ENCODE assay signal across 11 cellular contexts in genomic region chr2:110206056-110206455, GRCh38. TPM values are rescaled to one million over a fixed set of nuclear protein-coding genes. Genes with fewer than 3 reads are reported as not detected.
DNase-seq lines count a peak whose midpoint lies in the region; ATAC-seq, FAIRE-seq and TF ChIP-seq lines count a peak whose summit lies in the region.
"Had no signal": no experiment of that assay in that cellular context is flagged by ENCODE, and none has a peak within 500 bp of the region (broad histone marks: within the 10 kb centered on the region; RNA-seq: fewer than 3 reads in every experiment).

No MANE protein-coding gene starts in this region.

- H3K27ac Mint-ChIP-seq in CD4-positive, alpha-beta memory T cell: peak overlapping the region; percentile 19 to 99 (median 95)
- no peak overlapping the region for H3K27ac Mint-ChIP-seq in chondrocyte (ENCODE audit: unreplicated experiment)

- no peak for TF ChIP-seq POLR2A in GM12878 (IDR thresholded peaks at IDR 0.05; ENCODE audit: low read depth, low read length)
- TF ChIP-seq POLR2A in stomach (IDR thresholded peaks at IDR 0.05): no peak

- BruUV-seq in GM12878 (replicated peaks; lab: Mats Ljungman, UMichigan): no TSS peak

- H4K20me1 ChIP-seq in GM12878 (ENCODE audit: control insufficient read depth, insufficient read depth): no peaks in the 10 kb centered on the region

- intact Hi-C loops in CD4-positive, alpha-beta memory T cell (cut with micrococcal nuclease): no loop called here
- intact Hi-C loops in GM12878 (cut with micrococcal nuclease; ENCODE audit: unreplicated experiment) (no loop called here), stomach (cut with DNase I; ENCODE audit: low total_unique reads) (no loop called here)

- H3K9me3 Mint-ChIP-seq in CD4-positive, alpha-beta memory T cell: no peaks in the 10 kb centered on the region
- no peaks in the 10 kb centered on the region for H3K9me3 Mint-ChIP-seq in chondrocyte (ENCODE audit: low read depth)

- CTCF ChIA-PET in CD4-positive, alpha-beta memory T cell (lab: Charles Lee; ENCODE audit: partially characterized antibody): no interaction called here
- CTCF ChIA-PET in GM12878 (lab: Yijun Ruan, JAX): interaction anchor here (1.1 kb wide), 1 partner anchor 584 kb away, joined by 3 read pairs; no protein-coding TSS in a partner anchor

- no peak for FAIRE-seq in GM12878 (lab: Jason Lieb, UNC)

- no peak overlapping the region for H3K4me3 ChIP-seq in CD4-positive, alpha-beta memory T cell (ENCODE audit: low read length in 2 of 2)
- H3K4me3 ChIP-seq in GM12878 (no peak overlapping the region), stomach (no peak overlapping the region)
- H3K4me3 ChIP-seq: Peyer's patch had no signal

- H3K4me1 Mint-ChIP-seq in CD4-positive, alpha-beta memory T cell: peaks cover 19 to 42% (median 29%) of the 10 kb centered on the region in 4 donors
- peaks cover 20% of the 10 kb centered on the region for H3K4me1 Mint-ChIP-seq in chondrocyte (ENCODE audit: low read depth)

- no peak for DNase-seq in CD4-positive, alpha-beta memory T cell
- DNase-seq in NAMALWA (ENCODE audit: low spot score) (peak; percentile 3), GM12878 (ENCODE audit: low read depth, low spot score) (no peak), iris pigment epithelial cell (ENCODE audit: low read depth) (peak; percentile 63), stomach (no peak), chondrocyte (ENCODE audit: low spot score) (no peak)
- DNase-seq: activated CD4-positive, alpha-beta T cell treated with anti-CD3 and anti-CD28 coated beads, Interleukin-2, amount 50 U/mL, for 4 hours; nucleus accumbens; Peyer's patch had no signal

- H3K9ac ChIP-seq in GM12878 (ENCODE audit: control insufficient read depth, insufficient read depth, low read length): no peak overlapping the region

- TF ChIP-seq CTCF in GM12878 (IDR thresholded peaks at IDR 0.05 in 2 of 3, conservative IDR thresholded peaks at IDR 0.05 in 1 of 3; ENCODE audit: control insufficient read depth in 2 of 3, extremely low read depth in 1 of 3, insufficient read depth in 1 of 3, low read depth in 3 of 3, low read length in 3 of 3) (no peak), stomach (IDR thresholded peaks at IDR 0.05) (no peak), chondrocyte (IDR thresholded peaks at IDR 0.05) (no peak)

- no peak for TF ChIP-seq RAD21 in GM12878 (IDR thresholded peaks at IDR 0.05; ENCODE audit: insufficient read depth, low read depth, low read length)

- peaks cover 0 to 3% of the 10 kb centered on the region in 2 donors for H3K27me3 Mint-ChIP-seq in CD4-positive, alpha-beta memory T cell
- H3K27me3 Mint-ChIP-seq in chondrocyte (ENCODE audit: low read depth): peaks cover 4% of the 10 kb centered on the region

- RAD21 ChIA-PET in GM12878 (lab: Charles Lee; ENCODE audit: unreplicated experiment): no interaction called here

- H3K4me1 ChIP-seq in CD4-positive, alpha-beta memory T cell (ENCODE audit: insufficient read depth, low read length): peaks cover 17% of the 10 kb centered on the region
- H3K4me1 ChIP-seq in GM12878 (ENCODE audit: control insufficient read depth, insufficient read depth, low read length): no peaks in the 10 kb centered on the region
- peaks cover 8 to 30% (median 18%) of the 10 kb centered on the region in 4 donors for H3K4me1 ChIP-seq in stomach

- peaks cover 6% of the 10 kb centered on the region for H3K36me3 ChIP-seq in CD4-positive, alpha-beta memory T cell (ENCODE audit: insufficient read depth, low read length)
- H3K36me3 ChIP-seq in GM12878 (ENCODE audit: control insufficient read depth in 2 of 2, insufficient read depth in 2 of 2, low read length in 1 of 2) (0 out of 4 replicates have a peak, but pooled peaks cover 0 to 3% of the 10 kb centered on the region in 2 experiments), stomach (peaks cover 0 to 22% (median 18%) of the 10 kb centered on the region in 4 donors)

- no peak for TF ChIP-seq EP300 in GM12878 (IDR thresholded peaks at IDR 0.05; ENCODE audit: borderline replicate concordance in 1 of 2, control insufficient read depth in 1 of 2, low read depth in 2 of 2, low read length in 2 of 2)
- no peak for TF ChIP-seq EP300 in stomach (IDR thresholded peaks at IDR 0.05)

- peaks cover 13 to 19% of the 10 kb centered on the region in 2 donors for H3K36me3 Mint-ChIP-seq in CD4-positive, alpha-beta memory T cell
- H3K36me3 Mint-ChIP-seq in chondrocyte (ENCODE audit: low read depth): no peaks in the 10 kb centered on the region

- ATAC-seq in GM12878 (no peak), GM21737 (IDR thresholded peaks at IDR 0.05; ENCODE audit: unreplicated experiment) (no peak), HG03439 (IDR thresholded peaks at IDR 0.05; ENCODE audit: unreplicated experiment) (no peak)

- POLR2A ChIA-PET in CD4-positive, alpha-beta memory T cell (lab: Charles Lee; ENCODE audit: partially characterized antibody): no interaction called here
- POLR2A ChIA-PET in GM12878 (lab: Charles Lee): no interaction called here

- 32% methylated on average over 3 of the region's 3 CpGs for WGBS in GM12878 (ENCODE audit: insufficient coverage, insufficient replicate concordance, low lambda C conversion rate, missing lambda C conversion rate)
- WGBS in stomach, 5 donors: 29 to 53% (median 38%) methylated on average over 3 of the region's 3 CpGs

- SMC1A ChIA-PET in GM12878 (lab: Charles Lee; ENCODE audit: uncharacterized antibody, unreplicated experiment): interaction anchor here (0.8 kb wide), 1 partner anchor 49 kb away, joined by 3 read pairs; no protein-coding TSS in a partner anchor

- no peak overlapping the region for H3K27ac ChIP-seq in CD4-positive, alpha-beta memory T cell (ENCODE audit: low read depth, low read length)
- H3K27ac ChIP-seq in GM12878 (ENCODE audit: control insufficient read depth, insufficient read depth): no peak overlapping the region
- H3K27ac ChIP-seq in stomach: no peak overlapping the region
- H3K27ac ChIP-seq: Peyer's patch had no signal

- H3K79me2 ChIP-seq in GM12878 (ENCODE audit: control insufficient read depth, insufficient read depth, low read length): no peaks in the 10 kb centered on the region; the same call in 1 of the 2 replicates

- in situ Hi-C loops in GM12878 (cut with MboI): no loop called here

- H3K9me3 ChIP-seq in CD4-positive, alpha-beta memory T cell (ENCODE audit: control insufficient read depth in 1 of 2, low read length in 2 of 2): no peaks in the 10 kb centered on the region
- H3K9me3 ChIP-seq in GM12878 (replicated peaks; ENCODE audit: control insufficient read depth, insufficient read depth, low read length): no peaks in the 10 kb centered on the region
- H3K9me3 ChIP-seq in stomach: no peaks in the 10 kb centered on the region
- H3K9me3 ChIP-seq: Peyer's patch had no signal

- peak overlapping the region; percentile 25 to 91 (median 81) for H3K4me3 Mint-ChIP-seq in CD4-positive, alpha-beta memory T cell
- H3K4me3 Mint-ChIP-seq in chondrocyte (ENCODE audit: unreplicated experiment): no peak overlapping the region

- H3K4me2 ChIP-seq in GM12878 (ENCODE audit: control insufficient read depth, insufficient read depth): no peak overlapping the region

- H2AFZ ChIP-seq in GM12878 (ENCODE audit: control insufficient read depth, low read depth, low read length): peak overlapping the region; percentile 93

- H3K27me3 ChIP-seq in CD4-positive, alpha-beta memory T cell (ENCODE audit: insufficient read depth, low read length): no peaks in the 10 kb centered on the region
- H3K27me3 ChIP-seq in GM12878 (replicated peaks in 1 of 2; ENCODE audit: control insufficient read depth in 2 of 2, insufficient read depth in 2 of 2, low read length in 1 of 2) (no peaks in the 10 kb centered on the region), stomach (no peaks in the 10 kb centered on the region)
- H3K27me3 ChIP-seq: Peyer's patch had no signal

RNA-seq across cellular contexts. Expression of gene NPHP1, which starts 1.2 kb away (rescaled TPM):
- under 1 TPM; 0.23 to 0.64 TPM for total RNA-seq in CD4-positive, alpha-beta memory T cell
- 1 to 10 TPM; 1.2 to 1.3 TPM for polyA plus RNA-seq in CD4-positive, alpha-beta memory T cell
- total RNA-seq in GM12878 (2013; cell fraction: nucleolus; rRNA removed): 3.7 and 4.4 TPM in 2 replicates
- total RNA-seq in GM12878 (2014; rRNA removed) (0.11 and 0.96 TPM in 2 replicates), GM12878 (2014; rRNA removed; fragmentation: Illumina TruSeq; extraction: Trizol) (0.85 and 1.2 TPM in 2 replicates), GM12878 (2021) (0.23 and 0.98 TPM in 2 replicates), stomach (1 to 10 TPM in 2 of 5 donors, under 1 TPM in 2, not detected in 1; 0.58 to 5.5 (median 2.5) TPM), chondrocyte (2.6 to 4.8 TPM (median 3.3 TPM) in 3 replicates)
- 0.28 TPM for polyA plus RNA-seq in GM12878 (2011; ENCODE audit: low read depth)
- polyA plus RNA-seq in GM12878 (2011; rRNA removed) (1.4 and 1.6 TPM in 2 replicates), GM12878 (2014; fragmentation: Illumina TruSeq; extraction: Trizol) (0.41 and 0.43 TPM in 2 replicates), GM12878 (2014; fragmentation: Nextera tagmentation; extraction: Ambion mirVana) (1 to 10 TPM; 2.7 to 3.3 TPM), GM12878 (2014; rRNA removed) (0.49 and 0.55 TPM in 2 replicates), GM12878 (2016; fragmentation: Nextera tagmentation; extraction: Ambion mirVana) (1 to 10 TPM; 2.0 to 3.5 TPM), stomach (1 to 10 TPM; 1.5 to 4.5 (median 3.9) TPM)
- polyA plus RNA-seq in GM12878 (2011; cell fraction: cytosol; rRNA removed): 0.30 and 0.33 TPM in 2 replicates
- 0.98 and 2.1 TPM in 2 replicates for polyA plus RNA-seq in GM12878 (2011; cell fraction: nucleus; rRNA removed)
- 0.66 and 1.3 TPM in 2 replicates for polyA plus RNA-seq in GM12878 (2012)
- 0.62 and 1.1 TPM in 2 replicates for polyA minus RNA-seq in GM12878 (2011; rRNA and poly(A)+ RNA removed)
- 0.94 TPM in 1 of 2 replicates, not detected in the other for polyA minus RNA-seq in GM12878 (2011; cell fraction: cytosol; rRNA and poly(A)+ RNA removed)
- polyA minus RNA-seq in GM12878 (2011; cell fraction: nucleus; rRNA and poly(A)+ RNA removed): 0.48 and 0.60 TPM in 2 replicates

RNA-seq across cellular contexts. Expression of gene MTLN, which starts 6.3 kb away (rescaled TPM):
- 10 to 100 TPM; 29.2 to 34.6 TPM for total RNA-seq in CD4-positive, alpha-beta memory T cell
- polyA plus RNA-seq in CD4-positive, alpha-beta memory T cell: 100 to 1,000 TPM in 1 of 2 donors, 10 to 100 TPM in 1; 71.4 to 131 TPM
- 4.8 and 5.4 TPM in 2 replicates for total RNA-seq in GM12878 (2013; cell fraction: nucleolus; rRNA removed)
- total RNA-seq in GM12878 (2014; rRNA removed): 79.0 and 105 TPM in 2 replicates
- 24.7 and 26.7 TPM in 2 replicates for total RNA-seq in GM12878 (2014; rRNA removed; fragmentation: Illumina TruSeq; extraction: Trizol)
- total RNA-seq in GM12878 (2021): 54.1 and 54.9 TPM in 2 replicates
- 15.2 TPM for polyA plus RNA-seq in GM12878 (2011; ENCODE audit: low read depth)
- polyA plus RNA-seq in GM12878 (2011; rRNA removed): 6.6 and 20.9 TPM in 2 replicates
- polyA plus RNA-seq in GM12878 (2011; cell fraction: cytosol; rRNA removed): 27.8 and 33.7 TPM in 2 replicates
- polyA plus RNA-seq in GM12878 (2011; cell fraction: nucleus; rRNA removed): 30.9 and 38.8 TPM in 2 replicates
- 45.7 and 48.6 TPM in 2 replicates for polyA plus RNA-seq in GM12878 (2012)
- polyA plus RNA-seq in GM12878 (2014; fragmentation: Illumina TruSeq; extraction: Trizol): 6.6 TPM in 1 of 2 replicates, not detected in the other
- polyA plus RNA-seq in GM12878 (2014; fragmentation: Nextera tagmentation; extraction: Ambion mirVana): 10 to 100 TPM; 36.9 to 66.7 TPM
- polyA plus RNA-seq in GM12878 (2014; rRNA removed): 140 and 147 TPM in 2 replicates
- polyA plus RNA-seq in GM12878 (2016; fragmentation: Nextera tagmentation; extraction: Ambion mirVana): 100 to 1,000 TPM; 108 to 122 TPM
- 4.8 and 9.9 TPM in 2 replicates for polyA minus RNA-seq in GM12878 (2011; rRNA and poly(A)+ RNA removed)
- polyA minus RNA-seq in GM12878 (2011; cell fraction: cytosol; rRNA and poly(A)+ RNA removed): 3.5 TPM in 1 of 2 replicates, not detected in the other
- 10.6 and 18.2 TPM in 2 replicates for polyA minus RNA-seq in GM12878 (2011; cell fraction: nucleus; rRNA and poly(A)+ RNA removed)
- 100 to 1,000 TPM in 3 of 5 donors, 10 to 100 TPM in 1, 1 to 10 TPM in 1; 6.4 to 426 (median 123) TPM for total RNA-seq in stomach
- polyA plus RNA-seq in stomach: 100 to 1,000 TPM; 122 to 215 (median 204) TPM
- 12.5 to 25.6 TPM (median 17.3 TPM) in 3 replicates for total RNA-seq in chondrocyte

Comparison
In these comparisons a context has a peak if more than half of its experiments do, and no peak if none do; other contexts are left out.
1. DNase-seq: peak in NAMALWA (single experiment) and iris pigment epithelial cell (single experiment); none in CD4-positive, alpha-beta memory T cell (0 of 5), GM12878 (single experiment), stomach (single experiment) and chondrocyte (single experiment).